8 cellular contexts compared by ENCODE assay signal in the genomic region with DNA sequence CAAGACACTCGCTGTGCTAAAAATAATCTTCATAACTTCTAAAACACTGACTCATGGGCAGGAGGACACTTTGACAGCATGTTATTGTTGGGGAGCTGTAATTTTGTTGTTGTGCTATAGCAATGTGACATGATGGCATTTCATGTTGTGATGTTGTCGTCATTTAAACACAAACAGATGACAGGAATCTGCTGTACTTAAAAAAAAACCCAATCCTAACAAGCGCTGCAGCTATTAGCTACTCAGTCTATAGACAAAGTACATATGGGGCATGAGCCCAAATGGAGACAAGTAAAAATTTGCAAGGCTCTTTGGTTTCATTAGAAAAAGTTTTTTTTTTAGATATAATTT.
A peak's percentile ranks its signal among the peaks of the same experiment; 100 is the strongest.
DNase-seq lines count a peak whose midpoint lies in the region; ATAC-seq, FAIRE-seq and TF ChIP-seq lines count a peak whose summit lies in the region.

No MANE protein-coding gene starts in this region.

- peaks cover 9% of the 10 kb centered on the region for H3K4me1 ChIP-seq in mucosa of stomach (ENCODE audit: control insufficient read depth, insufficient read depth, low read length)

- H3K27ac ChIP-seq in brain microvascular endothelial cell = no peak overlapping the region

- peak; percentile 13 for DNase-seq in Ammon's horn (ENCODE audit: low spot score)
- peak; percentile 5 for DNase-seq in HTR-8/SVneo (ENCODE audit: insufficient read length, low spot score)
- DNase-seq in brain microvascular endothelial cell = peak; percentile 6

- TF ChIP-seq CTCF in brain microvascular endothelial cell (IDR thresholded peaks at IDR 0.05; ENCODE audit: low read depth, low read length, missing control alignments) = no peak

- in situ Hi-C loops in brain microvascular endothelial cell (cut with HindIII; ENCODE audit: low pct_ligation_motif_present, low sequenced_read_pairs) = no loop called here

- H3K36me3 ChIP-seq in brain microvascular endothelial cell (replicated peaks) (no peaks in the 10 kb centered on the region), mucosa of stomach (ENCODE audit: control insufficient read depth, insufficient read depth, low read length) (no peaks in the 10 kb centered on the region)

- H3K9me3 ChIP-seq in mucosa of stomach (ENCODE audit: control insufficient read depth, low read length) = no peaks in the 10 kb centered on the region

- FAIRE-seq in HTR-8/SVneo (lab: Jason Lieb, UNC) = no peak

- H3K4me3 ChIP-seq in brain microvascular endothelial cell (ENCODE audit: low read depth, low read length) (peak overlapping the region; percentile 92), mucosa of stomach (ENCODE audit: low read length) (no peak overlapping the region)

- ATAC-seq in HG03159 (IDR thresholded peaks at IDR 0.05; ENCODE audit: unreplicated experiment) (no peak), HG02623 (IDR thresholded peaks at IDR 0.05; ENCODE audit: unreplicated experiment) (no peak), HG03354 (IDR thresholded peaks at IDR 0.05; ENCODE audit: poor library complexity, severe bottlenecking, unreplicated experiment) (no peak), GM19452 (IDR thresholded peaks at IDR 0.05; ENCODE audit: unreplicated experiment) (no peak)

- H3K27me3 ChIP-seq in brain microvascular endothelial cell (replicated peaks) (peaks cover 3% of the 10 kb centered on the region), mucosa of stomach (ENCODE audit: control insufficient read depth, insufficient read depth, low read length) (no peaks in the 10 kb centered on the region)

- peak overlapping the region; percentile 95 for H3K9ac ChIP-seq in mucosa of stomach (ENCODE audit: low read length)
